31 cellular contexts compared by ENCODE assay signal in the genomic region with DNA sequence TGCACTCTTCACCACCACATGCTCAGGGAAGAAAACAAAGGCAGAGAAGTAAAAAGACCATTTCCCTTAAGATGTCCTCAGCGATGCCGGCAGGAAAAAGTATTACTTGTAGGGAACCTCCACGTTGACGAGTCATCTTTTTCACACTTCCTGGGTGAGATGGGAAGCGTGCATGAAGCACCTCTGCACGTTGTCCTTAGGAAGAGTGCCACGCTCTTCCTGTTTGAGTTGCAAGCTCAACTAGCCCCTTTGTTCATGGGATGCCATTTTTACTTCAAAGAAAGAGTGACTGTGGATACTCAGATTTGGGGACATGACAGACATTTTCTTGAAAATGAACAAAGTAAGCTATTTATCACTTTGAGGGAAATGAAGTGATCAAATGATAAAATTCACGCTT.
"Had no signal": no experiment of that assay in that cellular context is flagged by ENCODE, and none has a peak within 500 bp of the region (broad histone marks: within the 10 kb centered on the region; RNA-seq: fewer than 3 reads in every experiment).

No MANE protein-coding gene starts in this region.

- H3K36me3 ChIP-seq: breast epithelium, cardiac muscle cell had no signal

- H3K27me3 ChIP-seq: breast epithelium, cardiac muscle cell, esophagus squamous epithelium, gastroesophageal sphincter, heart right ventricle had no signal

- H3K27ac Mint-ChIP-seq: activated CD4-positive, alpha-beta memory T cell treated with anti-CD3 and anti-CD28 coated beads for 36 hours; activated CD4-positive, alpha-beta T cell treated with anti-CD3 and anti-CD28 coated beads for 36 hours; activated CD4-positive, alpha-beta T cell treated with anti-CD3 and anti-CD28 coated beads, Interleukin-2, amount 10 ng/mL, durations not matched to agents 24 days and 14 days; activated CD8-positive, alpha-beta memory T cell treated with anti-CD3 and anti-CD28 coated beads, Interleukin-2, amount 10 ng/mL, durations not matched to agents 7 days and 5 days; activated CD8-positive, alpha-beta T cell treated with anti-CD3 and anti-CD28 coated beads, Interleukin-2, amount 10 ng/mL, durations not matched to agents 7 days and 5 days; activated naive CD8-positive, alpha-beta T cell; activated T-helper 17 cell treated with anti-CD3 and anti-CD28 coated beads, Interleukin-2, amount 50 U/mL, for 72 hours; brain had no signal

- H3K4me1 ChIP-seq: breast epithelium had no signal

- H3K4me3 ChIP-seq: breast epithelium, cardiac muscle cell, coronary artery, esophagus squamous epithelium, gastroesophageal sphincter, heart right ventricle had no signal

- H3K4me1 Mint-ChIP-seq: activated CD4-positive, alpha-beta T cell treated with anti-CD3 and anti-CD28 coated beads for 36 hours; activated CD4-positive, alpha-beta T cell treated with anti-CD3 and anti-CD28 coated beads, Interleukin-2, amount 10 ng/mL, durations not matched to agents 24 days and 14 days; activated CD8-positive, alpha-beta memory T cell treated with anti-CD3 and anti-CD28 coated beads, Interleukin-2, amount 10 ng/mL, durations not matched to agents 7 days and 5 days had no signal

- DNase-seq: activated CD4-positive, alpha-beta memory T cell treated with anti-CD3 and anti-CD28 coated beads for 36 hours; activated CD4-positive, alpha-beta T cell treated with anti-CD3 and anti-CD28 coated beads for 36 hours; activated CD4-positive, alpha-beta T cell treated with anti-CD3 and anti-CD28 coated beads, Interleukin-2, amount 10 ng/mL, durations not matched to agents 24 days and 14 days; activated CD4-positive, CD25-positive, alpha-beta regulatory T cell; activated CD4-positive, CD25-positive, alpha-beta regulatory T cell treated with anti-CD3 and anti-CD28 coated beads, Interleukin-2, amount 50 U/mL, for 72 hours; activated CD8-positive, alpha-beta memory T cell treated with anti-CD3 and anti-CD28 coated beads, Interleukin-2, amount 10 ng/mL, durations not matched to agents 7 days and 5 days; activated CD8-positive, alpha-beta memory T cell treated with anti-CD3 and anti-CD28 coated beads, Interleukin-2, amount 50 U/mL, for 4 hours; activated CD8-positive, alpha-beta T cell treated with anti-CD3 and anti-CD28 coated beads, Interleukin-2, amount 10 ng/mL, durations not matched to agents 7 days and 5 days; activated effector memory CD4-positive, alpha-beta T cell treated with Interleukin-2 at 50 U/mL for 16 hours; activated gamma-delta T cell treated with Interleukin-2 at 50 U/mL for 16 hours; activated naive CD4-positive, alpha-beta T cell treated with anti-CD3 and anti-CD28 coated beads, Interleukin-2, amount 50 U/mL, for 16 hours; activated naive CD4-positive, alpha-beta T cell treated with Interleukin-2 at 50 U/mL for 16 hours; activated T-cell treated with anti-CD3 and anti-CD28 coated beads, Interleukin-2, amount 50 U/mL, for 1 hour; amniotic stem cell; anterior cingulate cortex; central memory CD4-positive, alpha-beta T cell; dermis blood vessel endothelial cell; effector CD4-positive, alpha-beta T cell; effector memory CD8-positive, alpha-beta T cell; esophagus squamous epithelium; foreskin melanocyte; heart right ventricle; T-helper 2 cell had no signal

- H3K27ac ChIP-seq: breast epithelium, cardiac muscle cell, coronary artery, epithelial cell of prostate, esophagus squamous epithelium, gastroesophageal sphincter, heart right ventricle had no signal

- H3K4me3 Mint-ChIP-seq: activated CD4-positive, alpha-beta memory T cell treated with anti-CD3 and anti-CD28 coated beads for 36 hours; activated CD4-positive, alpha-beta T cell treated with anti-CD3 and anti-CD28 coated beads for 36 hours; activated CD4-positive, alpha-beta T cell treated with anti-CD3 and anti-CD28 coated beads, Interleukin-2, amount 10 ng/mL, durations not matched to agents 24 days and 14 days; activated CD8-positive, alpha-beta memory T cell treated with anti-CD3 and anti-CD28 coated beads, Interleukin-2, amount 10 ng/mL, durations not matched to agents 7 days and 5 days; activated CD8-positive, alpha-beta T cell treated with anti-CD3 and anti-CD28 coated beads, Interleukin-2, amount 10 ng/mL, durations not matched to agents 7 days and 5 days; activated naive CD8-positive, alpha-beta T cell; activated T-helper 17 cell treated with anti-CD3 and anti-CD28 coated beads, Interleukin-2, amount 50 U/mL, for 72 hours; brain; effector memory CD8-positive, alpha-beta T cell had no signal

- ATAC-seq: activated CD4-positive, alpha-beta T cell treated with anti-CD3 and anti-CD28 coated beads for 36 hours; activated CD8-positive, alpha-beta memory T cell treated with anti-CD3 and anti-CD28 coated beads, Interleukin-2, amount 10 ng/mL, durations not matched to agents 7 days and 5 days; activated CD8-positive, alpha-beta T cell treated with anti-CD3 and anti-CD28 coated beads, Interleukin-2, amount 10 ng/mL, durations not matched to agents 7 days and 5 days; activated T-helper 17 cell treated with anti-CD3 and anti-CD28 coated beads, Interleukin-2, amount 50 U/mL, for 72 hours; effector memory CD8-positive, alpha-beta T cell; gastroesophageal sphincter; heart right ventricle had no signal

- H3K27me3 Mint-ChIP-seq: activated CD4-positive, alpha-beta memory T cell treated with anti-CD3 and anti-CD28 coated beads for 36 hours; activated CD4-positive, alpha-beta T cell treated with anti-CD3 and anti-CD28 coated beads for 36 hours; activated CD4-positive, alpha-beta T cell treated with anti-CD3 and anti-CD28 coated beads, Interleukin-2, amount 10 ng/mL, durations not matched to agents 24 days and 14 days; activated CD8-positive, alpha-beta memory T cell treated with anti-CD3 and anti-CD28 coated beads, Interleukin-2, amount 10 ng/mL, durations not matched to agents 7 days and 5 days; activated naive CD8-positive, alpha-beta T cell; activated T-helper 17 cell treated with anti-CD3 and anti-CD28 coated beads, Interleukin-2, amount 50 U/mL, for 72 hours; effector memory CD8-positive, alpha-beta T cell had no signal

- H3K9me3 Mint-ChIP-seq: effector memory CD8-positive, alpha-beta T cell had no signal
